1 cellular context compared by ENCODE assay signal in the genomic region with DNA sequence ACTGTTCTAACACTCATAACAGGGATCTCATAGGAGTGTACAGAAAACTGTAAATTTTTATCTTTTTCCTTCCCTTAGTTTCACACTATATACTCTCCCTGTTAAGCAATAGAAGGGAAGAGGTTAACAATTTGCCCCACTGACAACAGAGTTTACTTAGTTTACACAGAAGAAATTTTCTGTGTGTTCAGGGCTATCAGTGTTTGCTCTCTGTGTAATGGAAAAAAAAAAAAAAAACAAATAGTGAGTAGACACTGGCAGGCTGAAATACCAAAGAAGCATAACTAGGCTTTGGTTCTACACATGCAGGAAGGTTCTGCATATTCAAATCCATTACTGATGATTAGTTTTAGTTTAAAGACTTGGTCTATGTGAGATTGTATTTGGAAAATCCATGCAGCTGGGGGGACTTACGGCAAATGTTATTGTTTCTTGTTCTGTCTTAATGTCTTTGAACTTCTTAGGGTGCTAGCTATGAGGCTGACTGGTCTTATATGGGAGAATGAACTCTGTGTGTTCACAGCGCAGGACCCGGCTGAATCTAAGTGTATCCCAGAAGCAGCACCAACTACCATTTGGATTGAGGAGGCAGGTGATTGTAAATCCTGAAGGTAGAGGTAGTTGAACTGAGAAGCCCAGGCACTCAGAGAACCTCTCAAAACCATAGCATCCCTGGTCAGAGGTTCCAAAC.
TF ChIP-seq lines count a peak whose summit lies in the region.

No MANE protein-coding gene starts in this region.

TF ChIP-seq in HepG2, 621 proteins besides CTCF, POLR2A, EP300 and RAD21 (continued from another document and continues in another):
- TF ChIP-seq, protein P1, sequence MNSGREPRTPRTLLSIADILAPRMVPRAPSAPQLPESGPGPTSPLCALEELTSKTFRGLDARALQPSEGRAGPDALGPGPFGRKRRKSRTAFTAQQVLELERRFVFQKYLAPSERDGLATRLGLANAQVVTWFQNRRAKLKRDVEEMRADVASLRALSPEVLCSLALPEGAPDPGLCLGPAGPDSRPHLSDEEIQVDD (CRISPR knock-in tag; IDR thresholded peaks at IDR 0.05; ENCODE audit: borderline replicate concordance), result no peak
- TF ChIP-seq ZNF782 (CRISPR knock-in tag; IDR thresholded peaks at IDR 0.05; ENCODE audit: borderline replicate concordance) (no peak), ZKSCAN8 (CRISPR knock-in tag; IDR thresholded peaks at IDR 0.05; ENCODE audit: borderline replicate concordance) (peak; percentile 69; the same call in 1 of the 2 replicates), NR2F6 (IDR thresholded peaks at IDR 0.05) (peak; percentile 89), NR2F6 (CRISPR knock-in tag; IDR thresholded peaks at IDR 0.05) (peak; percentile 80), HDAC1 (CRISPR knock-in tag; IDR thresholded peaks at IDR 0.05) (peak; percentile 73), HCFC1 (IDR thresholded peaks at IDR 0.05; ENCODE audit: low read depth, low read length) (no peak), CHCHD3 (CRISPR knock-in tag; IDR thresholded peaks at IDR 0.05) (no peak), CHD2 (IDR thresholded peaks at IDR 0.05; ENCODE audit: low read depth, low read length) (no peak), NPAS2 (CRISPR knock-in tag; IDR thresholded peaks at IDR 0.05; ENCODE audit: borderline replicate concordance) (no peak), MXD4 (CRISPR knock-in tag; IDR thresholded peaks at IDR 0.05) (no peak), ONECUT2 (CRISPR knock-in tag; IDR thresholded peaks at IDR 0.05) (peak; percentile 55), GATAD2A (CRISPR knock-in tag; IDR thresholded peaks at IDR 0.05) (peak; percentile 98), SUZ12 (IDR thresholded peaks at IDR 0.05; ENCODE audit: low read depth, low read length) (no peak), ESRRA (CRISPR knock-in tag; IDR thresholded peaks at IDR 0.05; ENCODE audit: low read depth) (no peak), NFE2L2 (IDR thresholded peaks at IDR 0.05; ENCODE audit: low read length) (no peak), ZNF75D (CRISPR knock-in tag; IDR thresholded peaks at IDR 0.05; ENCODE audit: borderline replicate concordance) (no peak), MLLT10 (CRISPR knock-in tag; IDR thresholded peaks at IDR 0.05) (no peak), ADNP (CRISPR knock-in tag; IDR thresholded peaks at IDR 0.05) (no peak), CEBPB (IDR thresholded peaks at IDR 0.05; ENCODE audit: borderline replicate concordance, low read depth, low read length) (peak; percentile 90), ZNF260 (CRISPR knock-in tag; IDR thresholded peaks at IDR 0.05; ENCODE audit: borderline replicate concordance, low read depth) (no peak), ZNF33B (CRISPR knock-in tag; IDR thresholded peaks at IDR 0.05) (no peak), ZFP82 (CRISPR knock-in tag; IDR thresholded peaks at IDR 0.05; ENCODE audit: borderline replicate concordance) (no peak), PAWR (CRISPR knock-in tag; IDR thresholded peaks at IDR 0.05; ENCODE audit: borderline replicate concordance) (no peak), ZEB1 (IDR thresholded peaks at IDR 0.05; ENCODE audit: insufficient replicate concordance, low read depth) (peak; percentile 59), ZSCAN31 (CRISPR knock-in tag; IDR thresholded peaks at IDR 0.05; ENCODE audit: low read depth) (no peak), THAP11 (CRISPR knock-in tag; IDR thresholded peaks at IDR 0.05) (peak; percentile 53), NFKB2 (CRISPR knock-in tag; IDR thresholded peaks at IDR 0.05; ENCODE audit: borderline replicate concordance) (no peak), MTF1 (CRISPR knock-in tag; IDR thresholded peaks at IDR 0.05) (no peak)
- TF ChIP-seq, protein P2, sequence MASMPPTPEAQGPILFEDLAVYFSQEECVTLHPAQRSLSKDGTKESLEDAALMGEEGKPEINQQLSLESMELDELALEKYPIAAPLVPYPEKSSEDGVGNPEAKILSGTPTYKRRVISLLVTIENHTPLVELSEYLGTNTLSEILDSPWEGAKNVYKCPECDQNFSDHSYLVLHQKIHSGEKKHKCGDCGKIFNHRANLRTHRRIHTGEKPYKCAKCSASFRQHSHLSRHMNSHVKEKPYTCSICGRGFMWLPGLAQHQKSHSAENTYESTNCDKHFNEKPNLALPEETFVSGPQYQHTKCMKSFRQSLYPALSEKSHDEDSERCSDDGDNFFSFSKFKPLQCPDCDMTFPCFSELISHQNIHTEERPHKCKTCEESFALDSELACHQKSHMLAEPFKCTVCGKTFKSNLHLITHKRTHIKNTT (CRISPR knock-in tag; IDR thresholded peaks at IDR 0.05), result no peak
- TF ChIP-seq, protein P3, sequence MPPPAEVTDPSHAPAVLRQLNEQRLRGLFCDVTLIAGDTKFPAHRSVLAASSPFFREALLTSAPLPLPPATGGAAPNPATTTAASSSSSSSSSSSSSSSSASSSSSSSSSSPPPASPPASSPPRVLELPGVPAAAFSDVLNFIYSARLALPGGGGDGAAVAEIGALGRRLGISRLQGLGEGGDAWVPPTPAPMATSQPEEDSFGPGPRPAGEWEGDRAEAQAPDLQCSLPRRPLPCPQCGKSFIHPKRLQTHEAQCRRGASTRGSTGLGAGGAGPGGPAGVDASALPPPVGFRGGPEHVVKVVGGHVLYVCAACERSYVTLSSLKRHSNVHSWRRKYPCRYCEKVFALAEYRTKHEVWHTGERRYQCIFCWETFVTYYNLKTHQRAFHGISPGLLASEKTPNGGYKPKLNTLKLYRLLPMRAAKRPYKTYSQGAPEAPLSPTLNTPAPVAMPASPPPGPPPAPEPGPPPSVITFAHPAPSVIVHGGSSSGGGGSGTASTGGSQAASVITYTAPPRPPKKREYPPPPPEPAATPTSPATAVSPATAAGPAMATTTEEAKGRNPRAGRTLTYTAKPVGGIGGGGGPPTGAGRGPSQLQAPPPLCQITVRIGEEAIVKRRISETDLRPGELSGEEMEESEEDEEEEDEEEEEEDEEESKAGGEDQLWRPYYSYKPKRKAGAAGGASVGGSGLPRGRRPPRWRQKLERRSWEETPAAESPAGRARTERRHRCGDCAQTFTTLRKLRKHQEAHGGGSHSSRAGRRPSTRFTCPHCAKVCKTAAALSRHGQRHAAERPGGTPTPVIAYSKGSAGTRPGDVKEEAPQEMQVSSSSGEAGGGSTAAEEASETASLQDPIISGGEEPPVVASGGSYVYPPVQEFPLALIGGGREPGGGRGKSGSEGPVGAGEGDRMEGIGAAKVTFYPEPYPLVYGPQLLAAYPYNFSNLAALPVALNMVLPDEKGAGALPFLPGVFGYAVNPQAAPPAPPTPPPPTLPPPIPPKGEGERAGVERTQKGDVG (CRISPR knock-in tag; IDR thresholded peaks at IDR 0.05; ENCODE audit: borderline replicate concordance), result no peak
- TF ChIP-seq, protein P4, sequence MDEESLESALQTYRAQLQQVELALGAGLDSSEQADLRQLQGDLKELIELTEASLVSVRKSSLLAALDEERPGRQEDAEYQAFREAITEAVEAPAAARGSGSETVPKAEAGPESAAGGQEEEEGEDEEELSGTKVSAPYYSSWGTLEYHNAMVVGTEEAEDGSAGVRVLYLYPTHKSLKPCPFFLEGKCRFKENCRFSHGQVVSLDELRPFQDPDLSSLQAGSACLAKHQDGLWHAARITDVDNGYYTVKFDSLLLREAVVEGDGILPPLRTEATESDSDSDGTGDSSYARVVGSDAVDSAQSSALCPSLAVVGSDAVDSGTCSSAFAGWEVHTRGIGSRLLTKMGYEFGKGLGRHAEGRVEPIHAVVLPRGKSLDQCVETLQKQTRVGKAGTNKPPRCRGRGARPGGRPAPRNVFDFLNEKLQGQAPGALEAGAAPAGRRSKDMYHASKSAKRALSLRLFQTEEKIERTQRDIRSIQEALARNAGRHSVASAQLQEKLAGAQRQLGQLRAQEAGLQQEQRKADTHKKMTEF (CRISPR knock-in tag; IDR thresholded peaks at IDR 0.05), result peak; percentile 73
- TF ChIP-seq, protein P5, sequence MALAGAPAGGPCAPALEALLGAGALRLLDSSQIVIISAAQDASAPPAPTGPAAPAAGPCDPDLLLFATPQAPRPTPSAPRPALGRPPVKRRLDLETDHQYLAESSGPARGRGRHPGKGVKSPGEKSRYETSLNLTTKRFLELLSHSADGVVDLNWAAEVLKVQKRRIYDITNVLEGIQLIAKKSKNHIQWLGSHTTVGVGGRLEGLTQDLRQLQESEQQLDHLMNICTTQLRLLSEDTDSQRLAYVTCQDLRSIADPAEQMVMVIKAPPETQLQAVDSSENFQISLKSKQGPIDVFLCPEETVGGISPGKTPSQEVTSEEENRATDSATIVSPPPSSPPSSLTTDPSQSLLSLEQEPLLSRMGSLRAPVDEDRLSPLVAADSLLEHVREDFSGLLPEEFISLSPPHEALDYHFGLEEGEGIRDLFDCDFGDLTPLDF (CRISPR knock-in tag; IDR thresholded peaks at IDR 0.05), result no peak
- TF ChIP-seq, protein P6, sequence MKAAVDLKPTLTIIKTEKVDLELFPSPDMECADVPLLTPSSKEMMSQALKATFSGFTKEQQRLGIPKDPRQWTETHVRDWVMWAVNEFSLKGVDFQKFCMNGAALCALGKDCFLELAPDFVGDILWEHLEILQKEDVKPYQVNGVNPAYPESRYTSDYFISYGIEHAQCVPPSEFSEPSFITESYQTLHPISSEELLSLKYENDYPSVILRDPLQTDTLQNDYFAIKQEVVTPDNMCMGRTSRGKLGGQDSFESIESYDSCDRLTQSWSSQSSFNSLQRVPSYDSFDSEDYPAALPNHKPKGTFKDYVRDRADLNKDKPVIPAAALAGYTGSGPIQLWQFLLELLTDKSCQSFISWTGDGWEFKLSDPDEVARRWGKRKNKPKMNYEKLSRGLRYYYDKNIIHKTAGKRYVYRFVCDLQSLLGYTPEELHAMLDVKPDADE (CRISPR knock-in tag; IDR thresholded peaks at IDR 0.05), result no peak
- TF ChIP-seq, protein P7, sequence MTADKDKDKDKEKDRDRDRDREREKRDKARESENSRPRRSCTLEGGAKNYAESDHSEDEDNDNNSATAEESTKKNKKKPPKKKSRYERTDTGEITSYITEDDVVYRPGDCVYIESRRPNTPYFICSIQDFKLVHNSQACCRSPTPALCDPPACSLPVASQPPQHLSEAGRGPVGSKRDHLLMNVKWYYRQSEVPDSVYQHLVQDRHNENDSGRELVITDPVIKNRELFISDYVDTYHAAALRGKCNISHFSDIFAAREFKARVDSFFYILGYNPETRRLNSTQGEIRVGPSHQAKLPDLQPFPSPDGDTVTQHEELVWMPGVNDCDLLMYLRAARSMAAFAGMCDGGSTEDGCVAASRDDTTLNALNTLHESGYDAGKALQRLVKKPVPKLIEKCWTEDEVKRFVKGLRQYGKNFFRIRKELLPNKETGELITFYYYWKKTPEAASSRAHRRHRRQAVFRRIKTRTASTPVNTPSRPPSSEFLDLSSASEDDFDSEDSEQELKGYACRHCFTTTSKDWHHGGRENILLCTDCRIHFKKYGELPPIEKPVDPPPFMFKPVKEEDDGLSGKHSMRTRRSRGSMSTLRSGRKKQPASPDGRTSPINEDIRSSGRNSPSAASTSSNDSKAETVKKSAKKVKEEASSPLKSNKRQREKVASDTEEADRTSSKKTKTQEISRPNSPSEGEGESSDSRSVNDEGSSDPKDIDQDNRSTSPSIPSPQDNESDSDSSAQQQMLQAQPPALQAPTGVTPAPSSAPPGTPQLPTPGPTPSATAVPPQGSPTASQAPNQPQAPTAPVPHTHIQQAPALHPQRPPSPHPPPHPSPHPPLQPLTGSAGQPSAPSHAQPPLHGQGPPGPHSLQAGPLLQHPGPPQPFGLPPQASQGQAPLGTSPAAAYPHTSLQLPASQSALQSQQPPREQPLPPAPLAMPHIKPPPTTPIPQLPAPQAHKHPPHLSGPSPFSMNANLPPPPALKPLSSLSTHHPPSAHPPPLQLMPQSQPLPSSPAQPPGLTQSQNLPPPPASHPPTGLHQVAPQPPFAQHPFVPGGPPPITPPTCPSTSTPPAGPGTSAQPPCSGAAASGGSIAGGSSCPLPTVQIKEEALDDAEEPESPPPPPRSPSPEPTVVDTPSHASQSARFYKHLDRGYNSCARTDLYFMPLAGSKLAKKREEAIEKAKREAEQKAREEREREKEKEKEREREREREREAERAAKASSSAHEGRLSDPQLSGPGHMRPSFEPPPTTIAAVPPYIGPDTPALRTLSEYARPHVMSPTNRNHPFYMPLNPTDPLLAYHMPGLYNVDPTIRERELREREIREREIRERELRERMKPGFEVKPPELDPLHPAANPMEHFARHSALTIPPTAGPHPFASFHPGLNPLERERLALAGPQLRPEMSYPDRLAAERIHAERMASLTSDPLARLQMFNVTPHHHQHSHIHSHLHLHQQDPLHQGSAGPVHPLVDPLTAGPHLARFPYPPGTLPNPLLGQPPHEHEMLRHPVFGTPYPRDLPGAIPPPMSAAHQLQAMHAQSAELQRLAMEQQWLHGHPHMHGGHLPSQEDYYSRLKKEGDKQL (CRISPR knock-in tag; IDR thresholded peaks at IDR 0.05; ENCODE audit: low read depth), result peak; percentile 90
- TF ChIP-seq, protein P8, sequence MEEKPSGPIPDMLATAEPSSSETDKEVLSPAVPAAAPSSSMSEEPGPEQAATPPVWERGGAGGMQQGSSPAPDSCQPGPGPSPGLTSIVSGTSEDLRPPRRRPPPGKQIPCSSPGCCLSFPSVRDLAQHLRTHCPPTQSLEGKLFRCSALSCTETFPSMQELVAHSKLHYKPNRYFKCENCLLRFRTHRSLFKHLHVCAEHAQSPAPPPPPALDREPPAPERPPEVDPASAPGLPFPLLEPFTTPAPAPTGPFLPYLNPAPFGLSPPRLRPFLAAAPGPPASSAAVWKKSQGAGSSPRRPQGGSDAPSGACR (CRISPR knock-in tag; IDR thresholded peaks at IDR 0.05), result no peak
- TF ChIP-seq, protein P9, sequence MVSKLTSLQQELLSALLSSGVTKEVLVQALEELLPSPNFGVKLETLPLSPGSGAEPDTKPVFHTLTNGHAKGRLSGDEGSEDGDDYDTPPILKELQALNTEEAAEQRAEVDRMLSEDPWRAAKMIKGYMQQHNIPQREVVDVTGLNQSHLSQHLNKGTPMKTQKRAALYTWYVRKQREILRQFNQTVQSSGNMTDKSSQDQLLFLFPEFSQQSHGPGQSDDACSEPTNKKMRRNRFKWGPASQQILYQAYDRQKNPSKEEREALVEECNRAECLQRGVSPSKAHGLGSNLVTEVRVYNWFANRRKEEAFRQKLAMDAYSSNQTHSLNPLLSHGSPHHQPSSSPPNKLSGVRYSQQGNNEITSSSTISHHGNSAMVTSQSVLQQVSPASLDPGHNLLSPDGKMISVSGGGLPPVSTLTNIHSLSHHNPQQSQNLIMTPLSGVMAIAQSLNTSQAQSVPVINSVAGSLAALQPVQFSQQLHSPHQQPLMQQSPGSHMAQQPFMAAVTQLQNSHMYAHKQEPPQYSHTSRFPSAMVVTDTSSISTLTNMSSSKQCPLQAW (CRISPR knock-in tag; IDR thresholded peaks at IDR 0.05), result no peak
- TF ChIP-seq, protein P10, sequence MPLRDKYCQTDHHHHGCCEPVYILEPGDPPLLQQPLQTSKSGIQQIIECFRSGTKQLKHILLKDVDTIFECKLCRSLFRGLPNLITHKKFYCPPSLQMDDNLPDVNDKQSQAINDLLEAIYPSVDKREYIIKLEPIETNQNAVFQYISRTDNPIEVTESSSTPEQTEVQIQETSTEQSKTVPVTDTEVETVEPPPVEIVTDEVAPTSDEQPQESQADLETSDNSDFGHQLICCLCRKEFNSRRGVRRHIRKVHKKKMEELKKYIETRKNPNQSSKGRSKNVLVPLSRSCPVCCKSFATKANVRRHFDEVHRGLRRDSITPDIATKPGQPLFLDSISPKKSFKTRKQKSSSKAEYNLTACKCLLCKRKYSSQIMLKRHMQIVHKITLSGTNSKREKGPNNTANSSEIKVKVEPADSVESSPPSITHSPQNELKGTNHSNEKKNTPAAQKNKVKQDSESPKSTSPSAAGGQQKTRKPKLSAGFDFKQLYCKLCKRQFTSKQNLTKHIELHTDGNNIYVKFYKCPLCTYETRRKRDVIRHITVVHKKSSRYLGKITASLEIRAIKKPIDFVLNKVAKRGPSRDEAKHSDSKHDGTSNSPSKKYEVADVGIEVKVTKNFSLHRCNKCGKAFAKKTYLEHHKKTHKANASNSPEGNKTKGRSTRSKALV (CRISPR knock-in tag; IDR thresholded peaks at IDR 0.05), result peak; percentile 64; the same call in 1 of the 2 replicates
